ENCODE assay signal across 8 cellular contexts in genomic region chr12:104456950-104457745, GRCh38. TPM values are rescaled to one million over a fixed set of nuclear protein-coding genes. Genes with fewer than 3 reads are reported as not detected.
DNase-seq lines count a peak whose midpoint lies in the region; ATAC-seq, FAIRE-seq and TF ChIP-seq lines count a peak whose summit lies in the region.

No MANE protein-coding gene starts in this region.

- peak overlapping the region; percentile 79 for H3K4me2 ChIP-seq in IMR-90 (ENCODE audit: low read depth, low read length)

- H2BK5ac ChIP-seq in IMR-90 (ENCODE audit: low read depth, low read length, poor library complexity, severe bottlenecking) = no peak overlapping the region

- no peaks in the 10 kb centered on the region for H4K20me1 ChIP-seq in IMR-90 (ENCODE audit: insufficient read depth, low read length)

- H4K8ac ChIP-seq in IMR-90 (ENCODE audit: low read depth in 2 of 2, low read length in 2 of 2) = no peak overlapping the region

- no peak overlapping the region for H3K18ac ChIP-seq in IMR-90 (ENCODE audit: low read depth, low read length)

- H2BK20ac ChIP-seq in IMR-90 (ENCODE audit: low read depth, low read length) = no peak overlapping the region

- H3K36me3 ChIP-seq in IMR-90 (ENCODE audit: control insufficient read depth, insufficient read depth, low read length) (no peaks in the 10 kb centered on the region), neutrophil (no peaks in the 10 kb centered on the region)

- WGBS in IMR-90 (ENCODE audit: extremely low coverage in 2 of 2, insufficient read length in 1 of 2), 2 experiments = 0% methylated on average over 7 of the region's 71 CpGs; no CpG with 5 or more reads in 1 of the 2 experiments

- H2AK5ac ChIP-seq in IMR-90 (ENCODE audit: low read depth, low read length) = no peak overlapping the region

- peak overlapping the region; percentile 57 for H3K9ac ChIP-seq in IMR-90 (ENCODE audit: low read depth, low read length)

- CTCF ChIA-PET in IMR-90 (lab: Yijun Ruan, JAX) (interaction anchor here (0.6 to 1.5 kb wide), 3 partner anchors 76 to 341 kb away, joined by 3 to 4 read pairs (median 3); no protein-coding TSS in a partner anchor), RWPE1 (lab: Yijun Ruan, JAX) (interaction anchor here (0.6 to 1.0 kb wide), 3 partner anchors 43 to 286 kb away, joined by 3 to 4 read pairs (median 4); no protein-coding TSS in a partner anchor)

- no peak for FAIRE-seq in urothelium cell line (lab: Jason Lieb, UNC)

- no peak for TF ChIP-seq POLR2A in IMR-90 (IDR thresholded peaks at IDR 0.05; ENCODE audit: low read depth, low read length)

- intact Hi-C loops in IMR-90 (cut with micrococcal nuclease) = loop anchor here (2.0 kb wide), 1 partner anchor 420 kb away; no protein-coding TSS in a partner anchor

- POLR2A ChIA-PET in IMR-90 (lab: Charles Lee; ENCODE audit: unreplicated experiment) (interaction anchor here (0.7 kb wide), 1 partner anchor 24 kb away, joined by 3 read pairs; no protein-coding TSS in a partner anchor), RWPE1 (lab: Yijun Ruan, JAX; ENCODE audit: low non-redundant PET) (interaction anchor here (0.6 kb wide), 1 partner anchor 162 kb away, joined by 6 read pairs; no protein-coding TSS in a partner anchor)

- peak; percentile 78 for DNase-seq in EL
- DNase-seq in IMR-90 = peak; percentile 61
- peak; percentile 64 for DNase-seq in RWPE1 (ENCODE audit: low spot score)
- peak; percentile 64 for DNase-seq in activated naive CD4-positive, alpha-beta T cell treated with anti-CD3 and anti-CD28 coated beads, Interleukin-2, amount 50 U/mL, for 16 hours
- DNase-seq in germinal center (ENCODE audit: low spot score) = peak; percentile 59
- DNase-seq in urothelium cell line (ENCODE audit: low spot score) = peak; percentile 51

- ATAC-seq in GM21576 (IDR thresholded peaks at IDR 0.05; ENCODE audit: unreplicated experiment) (peak; percentile 25), IMR-90 (ENCODE audit: low read depth) (peak; percentile 76)

- no peaks in the 10 kb centered on the region for H3K9me3 ChIP-seq in IMR-90 (ENCODE audit: control insufficient read depth, insufficient read depth, low read length)
- no peaks in the 10 kb centered on the region for H3K9me3 ChIP-seq in neutrophil

- H3K56ac ChIP-seq in IMR-90 (ENCODE audit: extremely low read depth, insufficient read depth, low read length) = no peak overlapping the region

- H3K27me3 ChIP-seq in IMR-90 (ENCODE audit: control insufficient read depth, insufficient read depth, low read length) (peaks cover 14% of the 10 kb centered on the region; the same call in 1 of the 2 replicates), neutrophil (peaks cover 16% of the 10 kb centered on the region)

- no peak overlapping the region for H2AK9ac ChIP-seq in IMR-90 (replicated peaks; ENCODE audit: low read depth, low read length, poor library complexity)

- H3K27ac ChIP-seq in IMR-90 (ENCODE audit: insufficient read depth, low read length) (no peak overlapping the region), RWPE1 (peak overlapping the region; percentile 89), neutrophil (peak overlapping the region; percentile 86)

- H2BK120ac ChIP-seq in IMR-90 (ENCODE audit: low read depth, low read length) = no peak overlapping the region

- peak overlapping the region; percentile 92 for H2AFZ ChIP-seq in IMR-90 (replicated peaks; ENCODE audit: low read length, poor library complexity)

- no peak overlapping the region for H4K5ac ChIP-seq in IMR-90 (ENCODE audit: low read depth, low read length)

- TF ChIP-seq RAD21 in IMR-90 (IDR thresholded peaks at IDR 0.05; ENCODE audit: low read length) = peak; percentile 2; the same call in 1 of the 2 replicates

- H3K79me1 ChIP-seq in IMR-90 (ENCODE audit: low read depth in 1 of 2, low read length in 2 of 2) = peaks cover 0 to 6% of the 10 kb centered on the region in 2 experiments; a peak in 1 of 4 replicates

- H3K9me1 ChIP-seq in IMR-90 (ENCODE audit: insufficient read depth, low read length) = peaks cover 7% of the 10 kb centered on the region

- H3K4me1 ChIP-seq in IMR-90 (ENCODE audit: control insufficient read depth, insufficient read depth, low read length) = peaks cover 2% of the 10 kb centered on the region; the same call in 1 of the 2 replicates
- peaks cover 39 to 48% of the 10 kb centered on the region in 2 experiments for H3K4me1 ChIP-seq in neutrophil (ENCODE audit: control insufficient read depth in 1 of 2, insufficient read depth in 1 of 2, low read depth in 1 of 2, low read length in 1 of 2)

- H3K4me3 ChIP-seq in IMR-90 (ENCODE audit: insufficient read depth, low read depth, low read length) = peak overlapping the region; percentile 69
- peak overlapping the region; percentile 92 to 97 for H3K4me3 ChIP-seq in neutrophil (ENCODE audit: low read depth in 1 of 2, low read length in 1 of 2)

- dilution Hi-C loops in IMR-90 (cut with HindIII; ENCODE audit: low sequenced_read_pairs, unreplicated experiment) = no loop called here

- H2BK15ac ChIP-seq in IMR-90 (ENCODE audit: low read depth, low read length) = no peak overlapping the region

- BruUV-seq in IMR-90 (replicated peaks; lab: Mats Ljungman, UMichigan) = no TSS peak

- H3K23ac ChIP-seq in IMR-90 (ENCODE audit: low read depth, low read length) = no peak overlapping the region

- TF ChIP-seq CTCF in IMR-90 (conservative IDR thresholded peaks at IDR 0.05; ENCODE audit: low read depth, low read length) (0 out of 2 replicates have a peak, but pooled peaks have one; percentile 18), RWPE1 (conservative IDR thresholded peaks at IDR 0.05; ENCODE audit: low read depth) (peak; percentile 35), neutrophil (IDR thresholded peaks at IDR 0.05) (no peak)

- H3K14ac ChIP-seq in IMR-90 (replicated peaks; ENCODE audit: low read depth, low read length) = no peak overlapping the region

- H4K91ac ChIP-seq in IMR-90 (ENCODE audit: insufficient read depth, low read depth, low read length) = no peak overlapping the region

- in situ Hi-C loops in IMR-90 (cut with MboI; ENCODE audit: low sequenced_read_pairs) = no loop called here

- no peak overlapping the region for H3K4ac ChIP-seq in IMR-90 (ENCODE audit: low read depth, low read length)

TF ChIP-seq in IMR-90, 13 proteins besides CTCF, POLR2A, EP300 and RAD21:
- TF ChIP-seq NFE2L2 (IDR thresholded peaks at IDR 0.05; ENCODE audit: low read depth, low read length) = no peak
- TF ChIP-seq RFX5 (IDR thresholded peaks at IDR 0.05; ENCODE audit: low read depth, low read length) = no peak
- no peak for TF ChIP-seq MAZ (IDR thresholded peaks at IDR 0.05; ENCODE audit: borderline replicate concordance, low read depth, low read length)
- TF ChIP-seq MXI1 (IDR thresholded peaks at IDR 0.05; ENCODE audit: borderline replicate concordance, low read depth, low read length) = no peak
- TF ChIP-seq BHLHE40 (IDR thresholded peaks at IDR 0.05; ENCODE audit: low read depth, low read length) = no peak
- TF ChIP-seq CHD1 (IDR thresholded peaks at IDR 0.05; ENCODE audit: low read depth, low read length) = no peak
- TF ChIP-seq MAFK (IDR thresholded peaks at IDR 0.05; ENCODE audit: low read depth, low read length) = no peak
- no peak for TF ChIP-seq CEBPB (IDR thresholded peaks at IDR 0.05; ENCODE audit: low read depth, low read length)

RNA-seq across cellular contexts. Expression of gene CHST11, which starts 0.4 kb away (rescaled TPM):
- 1.4 TPM in 2 replicates for total RNA-seq in IMR-90 (2012; rRNA removed)
- 2.7 and 4.3 TPM in 2 replicates for polyA plus RNA-seq in IMR-90 (2012; rRNA removed)
- polyA plus RNA-seq in IMR-90 (2012; cell fraction: cytosol; rRNA removed) = 2.5 and 2.8 TPM in 2 replicates
- 0.69 and 1.6 TPM in 2 replicates for polyA plus RNA-seq in IMR-90 (2012; cell fraction: nucleus; rRNA removed; ENCODE audit: low replicate concordance)
